Comparison of ENCODE assay signal across 1 cellular context in genomic region chr12:108567974-108568652, GRCh38.
TF ChIP-seq lines count a peak whose summit lies in the region.

No MANE protein-coding gene starts in this region.

TF ChIP-seq in GM12878, 131 proteins besides CTCF, POLR2A, EP300 and RAD21 (continues in another document):
- TF ChIP-seq IRF4 (IDR thresholded peaks at IDR 0.05; ENCODE audit: low read depth, low read length) (peak; percentile 60; the same call in 1 of the 2 replicates), EED (IDR thresholded peaks at IDR 0.05; ENCODE audit: low read depth) (peak; percentile 62), NBN (IDR thresholded peaks at IDR 0.05) (no peak), POLR2AphosphoS2 (IDR thresholded peaks at IDR 0.05; ENCODE audit: low read depth, low read length) (peak; percentile 60; the same call in 1 of the 2 replicates), ZNF622 (IDR thresholded peaks at IDR 0.05) (no peak), NR2F1 (conservative IDR thresholded peaks at IDR 0.05) (peak; percentile 81), PML (IDR thresholded peaks at IDR 0.05; ENCODE audit: low read length) (no peak), SPI1 (IDR thresholded peaks at IDR 0.05; ENCODE audit: borderline replicate concordance, insufficient read depth, low read depth, low read length) (peak; percentile 52; the same call in 1 of the 2 replicates), POLR2AphosphoS5 (IDR thresholded peaks at IDR 0.05; ENCODE audit: low read length) (peak; percentile 15; the same call in 1 of the 2 replicates), NFIC (IDR thresholded peaks at IDR 0.05; ENCODE audit: low read depth, low read length) (no peak), FOS (IDR thresholded peaks at IDR 0.05; ENCODE audit: borderline replicate concordance, extremely low read depth, insufficient read length) (no peak), KDM1A (IDR thresholded peaks at IDR 0.05; ENCODE audit: borderline replicate concordance) (no peak), BHLHE40 (IDR thresholded peaks at IDR 0.05; ENCODE audit: borderline replicate concordance in 1 of 2, low read depth in 2 of 2, low read length in 1 of 2) (peak; percentile 5 to 48; a peak in 2 of 4 replicates), MTA3 (IDR thresholded peaks at IDR 0.05; ENCODE audit: borderline replicate concordance, low read length) (no peak), NRF1 (conservative IDR thresholded peaks at IDR 0.05; ENCODE audit: low read depth, low read length) (no peak), IKZF1 (conservative IDR thresholded peaks at IDR 0.05) (peak; percentile 74; the same call in 1 of the 2 replicates), TCF12 (IDR thresholded peaks at IDR 0.05; ENCODE audit: low read depth, low read length) (0 out of 2 replicates have a peak, but pooled peaks have one; percentile 14), SIX5 (IDR thresholded peaks at IDR 0.05; ENCODE audit: low read depth, low read length, severe bottlenecking) (no peak), MTA2 (IDR thresholded peaks at IDR 0.05; ENCODE audit: low read depth) (peak; percentile 69), RELB (IDR thresholded peaks at IDR 0.05; ENCODE audit: low read depth) (peak; percentile 92), SMAD1 (IDR thresholded peaks at IDR 0.05; ENCODE audit: low read depth, partially characterized antibody) (peak; percentile 40), BMI1 (IDR thresholded peaks at IDR 0.05; ENCODE audit: borderline replicate concordance) (no peak), BCL3 (IDR thresholded peaks at IDR 0.05; ENCODE audit: borderline replicate concordance, insufficient read depth, low read depth, low read length, poor library complexity, severe bottlenecking) (peak; percentile 59), IKZF2 (IDR thresholded peaks at IDR 0.05) (peak; percentile 78 to 80), PAX5 (IDR thresholded peaks at IDR 0.05; ENCODE audit: borderline replicate concordance, low read depth, low read length) (no peak), ZNF24 (IDR thresholded peaks at IDR 0.05) (0 out of 2 replicates have a peak, but pooled peaks have one; percentile 29), ZNF687 (IDR thresholded peaks at IDR 0.05) (peak; percentile 72; the same call in 1 of the 2 replicates), RELA (IDR thresholded peaks at IDR 0.05; ENCODE audit: borderline replicate concordance, partially characterized antibody) (peak; percentile 84), IRF5 (IDR thresholded peaks at IDR 0.05; ENCODE audit: borderline replicate concordance) (no peak), BACH1 (IDR thresholded peaks at IDR 0.05; ENCODE audit: borderline replicate concordance) (0 out of 2 replicates have a peak, but pooled peaks have one; percentile 11), CBX3 (IDR thresholded peaks at IDR 0.05; ENCODE audit: borderline replicate concordance, low read depth) (no peak), CREM (IDR thresholded peaks at IDR 0.05; ENCODE audit: low read depth) (0 out of 2 replicates have a peak, but pooled peaks have one; percentile 33), NKRF (conservative IDR thresholded peaks at IDR 0.05) (no peak; the same call in 1 of the 2 replicates), MEF2B (IDR thresholded peaks at IDR 0.05; ENCODE audit: partially characterized antibody, poor library complexity, severe bottlenecking) (peak; percentile 35), SREBF2 (IDR thresholded peaks at IDR 0.05; ENCODE audit: low read length) (no peak), HDAC6 (IDR thresholded peaks at IDR 0.05; ENCODE audit: unreplicated experiment) (no peak), HDGF (IDR thresholded peaks at IDR 0.05) (no peak), MEF2A (IDR thresholded peaks at IDR 0.05; ENCODE audit: insufficient read depth, low read depth, low read length) (0 out of 2 replicates have a peak, but pooled peaks have one; percentile 56), POU2F2 (IDR thresholded peaks at IDR 0.05; ENCODE audit: borderline replicate concordance, low read depth, low read length) (0 out of 3 replicates have a peak, but pooled peaks have one; percentile 60), ASH2L (IDR thresholded peaks at IDR 0.05; ENCODE audit: borderline replicate concordance, low read depth) (no peak), SMARCA5 (IDR thresholded peaks at IDR 0.05) (peak; percentile 94), ZNF207 (IDR thresholded peaks at IDR 0.05; ENCODE audit: borderline replicate concordance) (no peak), E4F1 (IDR thresholded peaks at IDR 0.05; ENCODE audit: borderline replicate concordance, partially characterized antibody) (no peak), BCL11A (IDR thresholded peaks at IDR 0.05; ENCODE audit: low read depth, low read length) (peak; percentile 76)
- TF ChIP-seq, protein P1, sequence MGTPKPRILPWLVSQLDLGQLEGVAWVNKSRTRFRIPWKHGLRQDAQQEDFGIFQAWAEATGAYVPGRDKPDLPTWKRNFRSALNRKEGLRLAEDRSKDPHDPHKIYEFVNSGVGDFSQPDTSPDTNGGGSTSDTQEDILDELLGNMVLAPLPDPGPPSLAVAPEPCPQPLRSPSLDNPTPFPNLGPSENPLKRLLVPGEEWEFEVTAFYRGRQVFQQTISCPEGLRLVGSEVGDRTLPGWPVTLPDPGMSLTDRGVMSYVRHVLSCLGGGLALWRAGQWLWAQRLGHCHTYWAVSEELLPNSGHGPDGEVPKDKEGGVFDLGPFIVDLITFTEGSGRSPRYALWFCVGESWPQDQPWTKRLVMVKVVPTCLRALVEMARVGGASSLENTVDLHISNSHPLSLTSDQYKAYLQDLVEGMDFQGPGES (IDR thresholded peaks at IDR 0.05) = no peak
- TF ChIP-seq, protein P2, sequence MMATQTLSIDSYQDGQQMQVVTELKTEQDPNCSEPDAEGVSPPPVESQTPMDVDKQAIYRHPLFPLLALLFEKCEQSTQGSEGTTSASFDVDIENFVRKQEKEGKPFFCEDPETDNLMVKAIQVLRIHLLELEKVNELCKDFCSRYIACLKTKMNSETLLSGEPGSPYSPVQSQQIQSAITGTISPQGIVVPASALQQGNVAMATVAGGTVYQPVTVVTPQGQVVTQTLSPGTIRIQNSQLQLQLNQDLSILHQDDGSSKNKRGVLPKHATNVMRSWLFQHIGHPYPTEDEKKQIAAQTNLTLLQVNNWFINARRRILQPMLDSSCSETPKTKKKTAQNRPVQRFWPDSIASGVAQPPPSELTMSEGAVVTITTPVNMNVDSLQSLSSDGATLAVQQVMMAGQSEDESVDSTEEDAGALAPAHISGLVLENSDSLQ (IDR thresholded peaks at IDR 0.05) = peak; percentile 70
- TF ChIP-seq, protein P3, sequence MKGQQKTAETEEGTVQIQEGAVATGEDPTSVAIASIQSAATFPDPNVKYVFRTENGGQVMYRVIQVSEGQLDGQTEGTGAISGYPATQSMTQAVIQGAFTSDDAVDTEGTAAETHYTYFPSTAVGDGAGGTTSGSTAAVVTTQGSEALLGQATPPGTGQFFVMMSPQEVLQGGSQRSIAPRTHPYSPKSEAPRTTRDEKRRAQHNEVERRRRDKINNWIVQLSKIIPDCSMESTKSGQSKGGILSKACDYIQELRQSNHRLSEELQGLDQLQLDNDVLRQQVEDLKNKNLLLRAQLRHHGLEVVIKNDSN (IDR thresholded peaks at IDR 0.05; ENCODE audit: borderline replicate concordance, extremely low read length, insufficient read depth, low read depth, low read length) = no peak
- TF ChIP-seq, protein P4, sequence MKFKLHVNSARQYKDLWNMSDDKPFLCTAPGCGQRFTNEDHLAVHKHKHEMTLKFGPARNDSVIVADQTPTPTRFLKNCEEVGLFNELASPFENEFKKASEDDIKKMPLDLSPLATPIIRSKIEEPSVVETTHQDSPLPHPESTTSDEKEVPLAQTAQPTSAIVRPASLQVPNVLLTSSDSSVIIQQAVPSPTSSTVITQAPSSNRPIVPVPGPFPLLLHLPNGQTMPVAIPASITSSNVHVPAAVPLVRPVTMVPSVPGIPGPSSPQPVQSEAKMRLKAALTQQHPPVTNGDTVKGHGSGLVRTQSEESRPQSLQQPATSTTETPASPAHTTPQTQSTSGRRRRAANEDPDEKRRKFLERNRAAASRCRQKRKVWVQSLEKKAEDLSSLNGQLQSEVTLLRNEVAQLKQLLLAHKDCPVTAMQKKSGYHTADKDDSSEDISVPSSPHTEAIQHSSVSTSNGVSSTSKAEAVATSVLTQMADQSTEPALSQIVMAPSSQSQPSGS (IDR thresholded peaks at IDR 0.05; ENCODE audit: low read length) = no peak
